In the genomic region with DNA sequence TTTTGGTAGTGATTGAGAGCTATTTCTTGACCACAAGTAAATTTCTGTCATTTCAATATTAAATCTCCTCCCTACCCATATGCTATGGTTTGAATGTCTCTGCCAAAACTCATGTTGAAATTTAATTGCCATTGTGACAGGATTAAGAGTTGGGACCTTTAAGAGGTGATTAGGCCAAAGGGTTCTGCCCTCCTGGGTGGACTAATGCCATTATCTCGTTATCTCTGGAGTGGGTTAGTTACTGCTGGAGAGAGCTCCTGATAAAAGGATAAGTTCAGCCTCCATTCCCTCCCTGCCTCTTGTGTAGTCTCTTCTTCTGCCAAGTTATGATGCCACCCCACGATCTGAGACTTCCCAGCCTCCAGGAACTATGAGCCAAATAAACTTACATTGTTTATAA, we compare ENCODE assay signal across 29 cellular contexts. TPM values are rescaled to one million over a fixed set of nuclear protein-coding genes. Genes with fewer than 3 reads are reported as not detected.
"Had no signal": no experiment of that assay in that cellular context is flagged by ENCODE, and none has a peak within 500 bp of the region (broad histone marks: within the 10 kb centered on the region; RNA-seq: fewer than 3 reads in every experiment).

No MANE protein-coding gene starts in this region.

- H3K4me3 Mint-ChIP-seq: naive thymus-derived CD8-positive, alpha-beta T cell; nephron progenitor cell; stimulated activated memory B cell treated with anti-CD40 and anti-IgM and Interleukin-4, amounts not matched to agents 10 μg/mL and 1 μg/mL and 100 μg/mL, for 72 hours had no signal

- H3K36me3 Mint-ChIP-seq: stimulated activated memory B cell treated with anti-CD40 and anti-IgM and Interleukin-4, amounts not matched to agents 10 μg/mL and 1 μg/mL and 100 μg/mL, for 72 hours had no signal

- H3K9me3 ChIP-seq: esophagus squamous epithelium, heart right ventricle, left lung, ovary, right atrium auricular region, sigmoid colon, testis, tibial artery, upper lobe of left lung had no signal

- H3K4me3 ChIP-seq: coronary artery, esophagus squamous epithelium, heart right ventricle, left lung, ovary, right atrium auricular region, sigmoid colon, testis, tibial artery, upper lobe of left lung had no signal

- H3K9me3 Mint-ChIP-seq: naive thymus-derived CD8-positive, alpha-beta T cell; nephron progenitor cell; stimulated activated memory B cell treated with anti-CD40 and anti-IgM and Interleukin-4, amounts not matched to agents 10 μg/mL and 1 μg/mL and 100 μg/mL, for 72 hours had no signal

- DNase-seq: dermis blood vessel endothelial cell; effector memory CD4-positive, alpha-beta T cell; erythroblast; esophagus squamous epithelium; foreskin melanocyte; glutamatergic neuron; heart right ventricle; hippocampal formation; left cardiac atrium; left lung; naive thymus-derived CD8-positive, alpha-beta T cell; nephron progenitor cell; occipital lobe; ovary; sigmoid colon; stimulated activated CD4-positive, alpha-beta T cell treated with anti-CD3 and anti-CD28 coated beads, Interleukin-2, amount 100 ng/mL, for 24 hours; stimulated activated CD4-positive, alpha-beta T cell treated with anti-CD3 and anti-CD28 coated beads, Interleukin-4, amount 100 ng/mL, for 24 hours; stimulated activated naive CD8-positive, alpha-beta T cell treated with anti-CD3 and anti-CD28 coated beads, Interleukin-15, Interleukin-2, amounts not matched to agents 100 U/mL and 50 U/mL, for 24 hours; substantia nigra; testis; tibial artery; upper lobe of left lung had no signal

- H3K36me3 ChIP-seq: esophagus squamous epithelium, heart right ventricle, left lung, ovary, right atrium auricular region, sigmoid colon, tibial artery, upper lobe of left lung had no signal

- H3K27ac Mint-ChIP-seq: naive thymus-derived CD8-positive, alpha-beta T cell; nephron progenitor cell; stimulated activated memory B cell treated with anti-CD40 and anti-IgM and Interleukin-4, amounts not matched to agents 10 μg/mL and 1 μg/mL and 100 μg/mL, for 72 hours had no signal

- H3K4me1 ChIP-seq: testis had no signal

- H3K27me3 ChIP-seq: ovary, testis had no signal

- H3K27ac ChIP-seq: coronary artery, esophagus squamous epithelium, heart right ventricle, left lung, ovary, right atrium auricular region, sigmoid colon, testis, tibial artery, upper lobe of left lung had no signal

RNA-seq across cellular contexts. Expression of gene DRD1, which starts 3.6 kb away (rescaled TPM):
- total RNA-seq: dermis blood vessel endothelial cell; kidney epithelial cell; lung microvascular endothelial cell; myocyte; naive thymus-derived CD8-positive, alpha-beta T cell; right atrium auricular region; sigmoid colon; skeletal muscle tissue had no signal
